ENCODE assay signal across 4 cellular contexts in the genomic region with DNA sequence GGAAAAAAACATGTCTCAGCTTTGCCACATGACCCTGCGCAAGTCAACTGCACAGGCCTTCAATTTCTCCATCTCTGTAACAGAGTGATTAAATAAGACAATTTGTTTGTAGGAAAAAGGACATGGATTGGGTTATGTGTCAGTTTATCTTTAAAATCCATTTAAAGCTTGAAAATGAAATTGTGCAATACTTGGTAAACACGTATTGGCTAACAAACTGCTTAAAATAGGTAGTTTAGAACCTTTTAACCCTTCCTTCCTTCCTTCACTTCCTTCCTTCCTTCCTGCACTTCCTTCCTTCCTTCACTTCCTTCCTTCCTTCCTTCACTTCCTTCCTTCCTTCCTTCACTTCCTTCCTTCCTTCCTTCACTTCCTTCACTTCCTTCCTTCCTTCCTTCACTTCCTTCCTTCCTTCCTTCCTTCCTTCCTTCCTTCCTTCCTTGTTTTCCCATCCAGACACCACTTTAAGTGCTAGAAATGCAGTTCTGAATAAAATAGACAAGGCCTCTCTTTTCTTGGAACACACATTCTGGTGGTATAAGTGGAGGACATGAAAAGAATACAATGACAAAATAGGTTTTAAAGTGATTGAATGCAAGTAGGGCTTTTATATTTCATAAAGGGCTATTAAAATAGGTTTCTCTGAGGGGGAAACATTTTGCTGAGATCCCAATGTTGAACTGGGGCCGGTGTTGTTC.
A peak's percentile ranks its signal among the peaks of the same experiment; 100 is the strongest.
TF ChIP-seq lines count a peak whose summit lies in the region.

No MANE protein-coding gene starts in this region.

TF ChIP-seq in HepG2, 621 proteins besides CTCF, POLR2A, EP300 and RAD21:
- TF ChIP-seq, protein P1, sequence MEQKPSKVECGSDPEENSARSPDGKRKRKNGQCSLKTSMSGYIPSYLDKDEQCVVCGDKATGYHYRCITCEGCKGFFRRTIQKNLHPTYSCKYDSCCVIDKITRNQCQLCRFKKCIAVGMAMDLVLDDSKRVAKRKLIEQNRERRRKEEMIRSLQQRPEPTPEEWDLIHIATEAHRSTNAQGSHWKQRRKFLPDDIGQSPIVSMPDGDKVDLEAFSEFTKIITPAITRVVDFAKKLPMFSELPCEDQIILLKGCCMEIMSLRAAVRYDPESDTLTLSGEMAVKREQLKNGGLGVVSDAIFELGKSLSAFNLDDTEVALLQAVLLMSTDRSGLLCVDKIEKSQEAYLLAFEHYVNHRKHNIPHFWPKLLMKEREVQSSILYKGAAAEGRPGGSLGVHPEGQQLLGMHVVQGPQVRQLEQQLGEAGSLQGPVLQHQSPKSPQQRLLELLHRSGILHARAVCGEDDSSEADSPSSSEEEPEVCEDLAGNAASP (CRISPR knock-in tag; IDR thresholded peaks at IDR 0.05; ENCODE audit: borderline replicate concordance), result no peak
- peak; percentile 55; the same call in 1 of the 2 replicates for TF ChIP-seq CEBPB (IDR thresholded peaks at IDR 0.05; ENCODE audit: borderline replicate concordance, low read depth, low read length)

TF ChIP-seq in IMR-90, 13 proteins besides CTCF, POLR2A, EP300 and RAD21:
- TF ChIP-seq CEBPB (IDR thresholded peaks at IDR 0.05; ENCODE audit: low read depth, low read length) (peak; percentile 74), BHLHE40 (IDR thresholded peaks at IDR 0.05; ENCODE audit: low read depth, low read length) (no peak)
TF ChIP-seq in IMR-90: peak in this region for 1.

TF ChIP-seq in liver, 16 proteins besides CTCF, POLR2A, EP300 and RAD21:
- TF ChIP-seq EGR1 (IDR thresholded peaks at IDR 0.05; ENCODE audit: low read depth in 2 of 2) (peak in 1 of 2 donors; percentile 16), YY1 (IDR thresholded peaks at IDR 0.05) (no peak)
- TF ChIP-seq, protein P2, sequence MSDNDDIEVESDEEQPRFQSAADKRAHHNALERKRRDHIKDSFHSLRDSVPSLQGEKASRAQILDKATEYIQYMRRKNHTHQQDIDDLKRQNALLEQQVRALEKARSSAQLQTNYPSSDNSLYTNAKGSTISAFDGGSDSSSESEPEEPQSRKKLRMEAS (IDR thresholded peaks at IDR 0.05), result peak; percentile 31

TF ChIP-seq in GM12891, 5 proteins besides CTCF, POLR2A, EP300 and RAD21:
- TF ChIP-seq SPI1 (IDR thresholded peaks at IDR 0.05; ENCODE audit: low read depth, low read length) (no peak), POLR2AphosphoS5 (IDR thresholded peaks at IDR 0.05; ENCODE audit: low read depth, low read length) (no peak), POU2F2 (IDR thresholded peaks at IDR 0.05; ENCODE audit: low read depth, low read length) (no peak), PAX5 (IDR thresholded peaks at IDR 0.05; ENCODE audit: insufficient read depth, low read length, severe bottlenecking) (no peak), TAF1 (IDR thresholded peaks at IDR 0.05; ENCODE audit: low read depth, low read length) (no peak)
TF ChIP-seq in GM12891: peak in this region for 0.
